15 cellular contexts compared by ENCODE assay signal in the genomic region with DNA sequence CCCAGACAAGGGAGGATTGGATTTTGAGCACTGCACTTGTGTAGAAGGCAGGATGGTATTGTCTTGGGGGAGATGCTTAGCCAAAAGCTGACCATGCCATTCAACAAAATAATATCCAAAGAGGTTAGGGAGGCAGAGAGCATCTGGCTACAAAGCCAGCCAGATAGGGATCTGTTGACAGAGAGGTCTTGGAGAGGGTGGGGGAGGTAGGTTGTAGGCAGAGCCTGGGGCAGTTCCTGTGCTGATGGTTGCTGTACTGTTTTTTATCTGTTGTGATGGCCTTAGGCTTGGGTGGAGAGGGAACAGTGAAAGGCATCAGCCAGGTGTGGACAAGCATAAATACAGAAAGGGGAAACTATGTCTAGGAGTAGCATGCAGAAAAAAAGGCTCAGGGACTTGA.
"Had no signal": no experiment of that assay in that cellular context is flagged by ENCODE, and none has a peak within 500 bp of the region (broad histone marks: within the 10 kb centered on the region; RNA-seq: fewer than 3 reads in every experiment).

No MANE protein-coding gene starts in this region.

- H3K36me3 ChIP-seq: gastrocnemius medialis, right lobe of liver, vagina had no signal

- H3K27ac ChIP-seq: gastrocnemius medialis, right lobe of liver, skin epidermis, testis, vagina had no signal

- ATAC-seq: esophagus mucosa, gastrocnemius medialis had no signal

- H3K27me3 ChIP-seq: gastrocnemius medialis, right lobe of liver, testis, vagina had no signal

- H3K4me3 ChIP-seq: gastrocnemius medialis, right lobe of liver, skin epidermis, testis, vagina had no signal

- H3K9me3 ChIP-seq: gastrocnemius medialis, right lobe of liver, testis, vagina had no signal

- DNase-seq: activated CD4-positive, alpha-beta T cell treated with anti-CD3 and anti-CD28 coated beads for 1 hour; activated naive CD4-positive, alpha-beta T cell treated with Interleukin-2 at 50 U/mL for 16 hours; activated naive CD8-positive, alpha-beta T cell treated with anti-CD3 and anti-CD28 coated beads for 36 hours; activated T-cell treated with anti-CD3 and anti-CD28 coated beads, Interleukin-2, amount 50 U/mL, for 24 hours; effector memory CD4-positive, alpha-beta T cell; gastrocnemius medialis; hypothalamus; nephron progenitor cell; nucleus accumbens; right lobe of liver; stimulated activated naive CD4-positive, alpha-beta T cell; testis had no signal

- H3K4me1 ChIP-seq: gastrocnemius medialis, testis, vagina had no signal
